ENCODE assay signal across 7 cellular contexts in the genomic region with DNA sequence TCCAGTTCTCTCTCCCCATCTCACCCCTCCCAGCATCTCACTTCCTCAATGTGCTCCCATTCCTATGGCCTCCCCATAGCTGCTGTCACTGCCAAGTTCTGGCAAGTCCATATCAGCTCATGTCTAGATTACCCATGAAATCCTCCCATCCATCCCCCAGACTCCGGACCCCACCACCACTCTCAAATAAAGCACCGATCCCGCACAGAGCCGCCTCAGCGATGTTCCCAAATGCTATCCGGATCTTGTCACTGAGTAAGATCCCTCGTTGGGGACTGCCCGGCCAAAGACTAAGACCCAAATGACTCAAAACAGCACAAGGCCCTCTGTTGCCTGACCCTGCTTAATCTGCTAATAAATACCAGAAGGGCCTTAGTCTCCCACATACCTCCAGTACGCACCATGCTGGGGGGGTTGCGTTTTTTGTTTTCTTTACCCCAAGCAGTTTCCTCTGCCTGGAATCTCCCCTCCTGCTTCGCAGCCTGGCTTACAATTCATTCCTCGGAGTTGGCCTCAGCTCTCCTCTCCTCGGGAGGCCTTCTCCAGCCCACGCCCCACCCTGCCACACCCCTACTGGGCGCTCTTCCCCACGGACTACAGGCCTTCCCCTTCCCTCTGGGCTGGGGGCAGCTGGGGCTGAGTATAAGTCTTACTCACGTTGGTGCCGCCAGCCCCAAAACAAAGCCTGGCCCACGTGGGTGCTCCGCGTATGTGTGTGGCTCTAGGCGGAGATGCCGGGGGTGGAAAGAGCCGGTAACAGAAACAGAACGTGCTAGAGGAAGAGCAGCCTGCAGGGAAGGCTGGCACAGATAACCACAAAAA. TPM values are rescaled to one million over a fixed set of nuclear protein-coding genes. Genes with fewer than 3 reads are reported as not detected.
A peak's percentile ranks its signal among the peaks of the same experiment; 100 is the strongest.
DNase-seq lines count a peak whose midpoint lies in the region; TF ChIP-seq lines count a peak whose summit lies in the region.

No MANE protein-coding gene starts in this region.

- H3K36me3 ChIP-seq in WERI-Rb-1: no peaks in the 10 kb centered on the region; the same call in none of the 2 replicates
- no peaks in the 10 kb centered on the region for H3K36me3 ChIP-seq in liver (ENCODE audit: control insufficient read depth in 4 of 4, insufficient read depth in 3 of 4, low read depth in 1 of 4, low read length in 3 of 4)

- TF ChIP-seq CTCF in HFFc6 (IDR thresholded peaks at IDR 0.05) (no peak), WERI-Rb-1 (IDR thresholded peaks at IDR 0.05; ENCODE audit: low read depth, low read length) (no peak), liver (IDR thresholded peaks at IDR 0.05; ENCODE audit: low read depth, low read length, missing input control) (no peak)

- peak overlapping the region; percentile 95 for H3K4me3 ChIP-seq in WERI-Rb-1 (ENCODE audit: low read depth, low read length)
- H3K4me3 ChIP-seq in liver (ENCODE audit: low read depth in 1 of 3, low read length in 3 of 3): peak overlapping the region in 2 of 3 donors; percentile 56 to 81

- H3K9me3 Mint-ChIP-seq in HFFc6: no peaks in the 10 kb centered on the region

- peaks cover 20% of the 10 kb centered on the region for H3K27me3 Mint-ChIP-seq in HFFc6 (ENCODE audit: insufficient read depth)

- H3K4me1 Mint-ChIP-seq in HFFc6 (ENCODE audit: low read depth): peaks cover 69% of the 10 kb centered on the region

- peak overlapping the region; percentile 98 for H3K4me3 Mint-ChIP-seq in HFFc6

- peaks cover 40% of the 10 kb centered on the region for H3K36me3 Mint-ChIP-seq in HFFc6 (ENCODE audit: low read depth)

- H3K9ac ChIP-seq in liver (ENCODE audit: low read depth in 1 of 2, low read length in 2 of 2): peak overlapping the region in 1 of 2 donors; percentile 34

- H3K27ac ChIP-seq in WERI-Rb-1 (peak overlapping the region; percentile 97), liver (ENCODE audit: low read depth in 1 of 2, low read length in 2 of 2) (peak overlapping the region; percentile 48 to 60)

- no peak for TF ChIP-seq RAD21 in liver (IDR thresholded peaks at IDR 0.05)

- peak; percentile 84 for DNase-seq in HFFc6
- peak; percentile 82 for DNase-seq in WERI-Rb-1
- DNase-seq in cerebellum (ENCODE audit: low spot score): peak; percentile 71
- DNase-seq in stimulated activated CD8-positive, alpha-beta memory T cell treated with anti-CD3 and anti-CD28 coated beads, Interleukin-12 subunit alpha, Interleukin-12 subunit beta, amount 100 ng/mL, for 4 hours (ENCODE audit: low read depth): peak; percentile 47
- no peak for DNase-seq in NOMO-1 treated with DMSO at 0.1 percent for 48 hours (lab: John Stamatoyannopoulos, UW; ENCODE audit: unreplicated experiment)
- no peak for DNase-seq in NAMALWA (ENCODE audit: low spot score)

- peak overlapping the region; percentile 94 for H3K27ac Mint-ChIP-seq in HFFc6

- H3K9me3 ChIP-seq in WERI-Rb-1 (ENCODE audit: severe bottlenecking): no peaks in the 10 kb centered on the region
- H3K9me3 ChIP-seq in liver (ENCODE audit: control insufficient read depth in 4 of 4, low read length in 3 of 4): no peaks in the 10 kb centered on the region

- H3K27me3 ChIP-seq in WERI-Rb-1 (ENCODE audit: insufficient read depth, low read depth, severe bottlenecking) (no peaks in the 10 kb centered on the region), liver (ENCODE audit: control insufficient read depth in 4 of 4, insufficient read depth in 4 of 4, low read length in 3 of 4) (no peaks in the 10 kb centered on the region)

- peaks cover 0 to 9% (median 4%) of the 10 kb centered on the region in 4 donors for H3K4me1 ChIP-seq in liver (ENCODE audit: control insufficient read depth in 4 of 4, insufficient read depth in 4 of 4, low read length in 3 of 4)

- WGBS in liver: 72% methylated on average over 25 of the region's 25 CpGs

TF ChIP-seq in liver, 16 proteins besides CTCF, POLR2A, EP300 and RAD21:
- TF ChIP-seq, protein P1, sequence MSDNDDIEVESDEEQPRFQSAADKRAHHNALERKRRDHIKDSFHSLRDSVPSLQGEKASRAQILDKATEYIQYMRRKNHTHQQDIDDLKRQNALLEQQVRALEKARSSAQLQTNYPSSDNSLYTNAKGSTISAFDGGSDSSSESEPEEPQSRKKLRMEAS (IDR thresholded peaks at IDR 0.05): no peak
- TF ChIP-seq HNF4G (IDR thresholded peaks at IDR 0.05) (no peak), SP1 (IDR thresholded peaks at IDR 0.05) (no peak), FOXA2 (IDR thresholded peaks at IDR 0.05) (no peak)

RNA-seq across cellular contexts. Expression of a gene that starts 1.8 kb away (rescaled TPM):
- total RNA-seq in HFFc6 (2021; fragmentation: NEBNext Ultra II Directional; extraction: Animal tissue kit (Norgen Biotek cat#: 25700)): 10 to 100 TPM; 31.9 to 58.2 (median 35.0) TPM
- 7.4 TPM for total RNA-seq in cerebellum
- 1 to 10 TPM; 7.5 to 8.9 TPM for total RNA-seq in liver
- 1 to 10 TPM; 2.0 to 8.6 TPM for polyA plus RNA-seq in liver

Comparison
In these comparisons a context has a peak if more than half of its experiments do, and no peak if none do; other contexts are left out.
1. DNase-seq: peak in HFFc6 (single experiment), WERI-Rb-1 (single experiment), cerebellum (single experiment) and stimulated activated CD8-positive, alpha-beta memory T cell treated with anti-CD3 and anti-CD28 coated beads, Interleukin-12 subunit alpha, Interleukin-12 subunit beta, amount 100 ng/mL, for 4 hours (single experiment); none in NOMO-1 treated with DMSO at 0.1 percent for 48 hours (single experiment) and NAMALWA (single experiment).